In the genomic region with DNA sequence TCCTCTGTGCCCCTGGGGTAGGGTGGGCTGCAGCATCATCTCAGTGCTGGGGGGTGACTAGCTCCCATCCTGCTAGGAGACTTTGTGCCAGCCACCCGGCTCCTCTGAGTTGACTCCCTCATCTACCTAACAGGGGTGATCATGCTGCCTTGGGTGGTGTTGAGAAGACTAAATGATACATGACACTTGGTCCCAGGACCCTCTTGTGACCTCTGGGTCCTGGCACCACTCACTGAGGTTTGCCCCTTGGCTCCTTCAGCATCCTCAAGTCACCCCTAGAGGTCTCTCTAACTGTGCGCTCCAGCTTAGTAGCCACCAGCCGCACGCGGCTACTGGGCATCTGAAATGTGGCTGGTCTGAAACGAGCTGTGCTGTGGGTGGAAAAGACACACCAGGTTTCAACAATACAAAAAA, we compare ENCODE assay signal across 8 cellular contexts.
DNase-seq lines count a peak whose midpoint lies in the region; ATAC-seq and TF ChIP-seq lines count a peak whose summit lies in the region.

No MANE protein-coding gene starts in this region.

- no peaks in the 10 kb centered on the region for H4K20me1 ChIP-seq in mammary epithelial cell (ENCODE audit: insufficient read depth, low read length)
- H4K20me1 ChIP-seq in MM.1S (ENCODE audit: insufficient read depth, low read length): no peaks in the 10 kb centered on the region

- no peaks in the 10 kb centered on the region for H3K36me3 Mint-ChIP-seq in MCF 10A (ENCODE audit: insufficient read depth, unreplicated experiment)
- no peaks in the 10 kb centered on the region for H3K36me3 Mint-ChIP-seq in activated T-helper 17 cell treated with anti-CD3 and anti-CD28 coated beads, Interleukin-2, amount 50 U/mL, for 72 hours (ENCODE audit: low read depth)

- no peak overlapping the region for H3K27ac ChIP-seq in mammary epithelial cell (ENCODE audit: insufficient read depth, low read depth, low read length)
- no peak overlapping the region for H3K27ac ChIP-seq in MM.1S (ENCODE audit: low read length)

- H3K4me3 ChIP-seq in mammary epithelial cell (replicated peaks in 1 of 3; ENCODE audit: insufficient read depth in 1 of 3, low read depth in 2 of 3, low read length in 3 of 3): no peak overlapping the region
- H3K4me3 ChIP-seq in MM.1S (ENCODE audit: low read length): no peak overlapping the region

- no peak overlapping the region for H3K27ac Mint-ChIP-seq in MCF 10A (ENCODE audit: low read depth, unreplicated experiment)
- H3K27ac Mint-ChIP-seq in activated T-helper 17 cell treated with anti-CD3 and anti-CD28 coated beads, Interleukin-2, amount 50 U/mL, for 72 hours: no peak overlapping the region

- in situ Hi-C loops in mammary epithelial cell (cut with MboI; ENCODE audit: low sequenced_read_pairs in 2 of 2): no loop called here

- no peaks in the 10 kb centered on the region for H3K4me1 Mint-ChIP-seq in MCF 10A (ENCODE audit: insufficient read depth, unreplicated experiment)
- peaks cover 3% of the 10 kb centered on the region for H3K4me1 Mint-ChIP-seq in activated T-helper 17 cell treated with anti-CD3 and anti-CD28 coated beads, Interleukin-2, amount 50 U/mL, for 72 hours

- POLR2A ChIA-PET in MCF 10A (lab: Yijun Ruan, JAX): no interaction called here

- H3K79me2 ChIP-seq in mammary epithelial cell (ENCODE audit: insufficient read depth, low read length): no peaks in the 10 kb centered on the region
- no peaks in the 10 kb centered on the region for H3K79me2 ChIP-seq in MM.1S (ENCODE audit: low read length)

- DNase-seq in MCF 10A (ENCODE audit: unreplicated experiment) (peak; percentile 35), mammary epithelial cell (no peak), MM.1S (peak; percentile 58), iPS-NIHi7 (ENCODE audit: extremely low spot score) (peak; percentile 77), NCI-H1048 (lab: John Stamatoyannopoulos, UW) (no peak)
- DNase-seq in activated effector memory CD4-positive, alpha-beta T cell treated with anti-CD3 and anti-CD28 coated beads, Interleukin-2, amount 50 U/mL, for 16 hours: no peak

- ATAC-seq in activated T-helper 17 cell treated with anti-CD3 and anti-CD28 coated beads, Interleukin-2, amount 50 U/mL, for 72 hours (replicated peaks): peak; percentile 48
- no peak for ATAC-seq in HG03159 (IDR thresholded peaks at IDR 0.05; ENCODE audit: unreplicated experiment)

- H2AFZ ChIP-seq in mammary epithelial cell (ENCODE audit: low read depth, low read length): no peak overlapping the region
- no peak overlapping the region for H2AFZ ChIP-seq in MM.1S (ENCODE audit: low read length)

- CTCF ChIA-PET in MCF 10A (lab: Yijun Ruan, JAX) (interaction anchor here (0.6 to 0.7 kb wide), 2 partner anchors 21 to 73 kb away, joined by 3 to 4 read pairs; no protein-coding TSS in a partner anchor), mammary epithelial cell (lab: Charles Lee; ENCODE audit: low non-redundant PET) (interaction anchor here (0.7 to 0.9 kb wide), 2 partner anchors 82 to 84 kb away, joined by 3 read pairs; no protein-coding TSS in a partner anchor)

- no peak overlapping the region for H3K9ac ChIP-seq in mammary epithelial cell (ENCODE audit: insufficient read depth, low read length)
- H3K9ac ChIP-seq in MM.1S (ENCODE audit: low read length): no peak overlapping the region

- no peaks in the 10 kb centered on the region for H3K27me3 ChIP-seq in mammary epithelial cell (ENCODE audit: insufficient read depth, low read length)
- H3K27me3 ChIP-seq in MM.1S (replicated peaks; ENCODE audit: insufficient read depth, low read length): no peaks in the 10 kb centered on the region

- 78% methylated on average over 6 of the region's 6 CpGs for WGBS in mammary epithelial cell (ENCODE audit: low coverage, missing lambda C conversion rate)

- intact Hi-C loops in MCF 10A (cut with micrococcal nuclease): no loop called here
- intact Hi-C loops in mammary epithelial cell (cut with micrococcal nuclease): loop anchor here (1.0 kb wide), 1 partner anchor 83 kb away; no protein-coding TSS in a partner anchor

- H3K27me3 Mint-ChIP-seq in MCF 10A (ENCODE audit: insufficient read depth, unreplicated experiment): no peaks in the 10 kb centered on the region
- no peaks in the 10 kb centered on the region for H3K27me3 Mint-ChIP-seq in activated T-helper 17 cell treated with anti-CD3 and anti-CD28 coated beads, Interleukin-2, amount 50 U/mL, for 72 hours

- no peak overlapping the region for H3K4me2 ChIP-seq in mammary epithelial cell (ENCODE audit: insufficient read depth, low read depth, low read length)
- H3K4me2 ChIP-seq in MM.1S (ENCODE audit: low read depth, low read length): no peak overlapping the region

- H3K9me2 ChIP-seq in MM.1S (replicated peaks; ENCODE audit: insufficient read depth, low read length): no peaks in the 10 kb centered on the region

- no peaks in the 10 kb centered on the region for H3K4me1 ChIP-seq in mammary epithelial cell (ENCODE audit: insufficient read depth, low read length)
- no peaks in the 10 kb centered on the region for H3K4me1 ChIP-seq in MM.1S (ENCODE audit: low read length)

- BruUV-seq in MCF 10A (replicated peaks; lab: Mats Ljungman, UMichigan) (no TSS peak), mammary epithelial cell (replicated peaks; lab: Mats Ljungman, UMichigan) (no TSS peak)

- H3K4me3 Mint-ChIP-seq in MCF 10A (ENCODE audit: unreplicated experiment): no peak overlapping the region
- no peak overlapping the region for H3K4me3 Mint-ChIP-seq in activated T-helper 17 cell treated with anti-CD3 and anti-CD28 coated beads, Interleukin-2, amount 50 U/mL, for 72 hours

- TF ChIP-seq CTCF in MCF 10A (IDR thresholded peaks at IDR 0.05; ENCODE audit: unreplicated experiment): no peak
- peak in 1 of 2 donors; percentile 15 for TF ChIP-seq CTCF in mammary epithelial cell (conservative IDR thresholded peaks at IDR 0.05 in 1 of 2, IDR thresholded peaks at IDR 0.05 in 1 of 2; ENCODE audit: extremely low read depth in 1 of 2, insufficient read depth in 1 of 2, low read depth in 1 of 2, low read length in 2 of 2)
- peak; percentile 55 for TF ChIP-seq CTCF in MM.1S (IDR thresholded peaks at IDR 0.05; ENCODE audit: low read length)

- dilution Hi-C loops in mammary epithelial cell (cut with HindIII; ENCODE audit: low sequenced_read_pairs): loop anchor here (5.0 kb wide), 2 partner anchors 49 to 79 kb away; no protein-coding TSS in a partner anchor

- no peaks in the 10 kb centered on the region for H3F3A ChIP-seq in MM.1S (ENCODE audit: insufficient read depth, low read length)

- no peaks in the 10 kb centered on the region for H3K9me3 ChIP-seq in mammary epithelial cell (replicated peaks; ENCODE audit: insufficient read depth, low read length)
- H3K9me3 ChIP-seq in MM.1S (replicated peaks; ENCODE audit: insufficient read depth, low read length): no peaks in the 10 kb centered on the region

- no peaks in the 10 kb centered on the region for H3K36me3 ChIP-seq in mammary epithelial cell (ENCODE audit: insufficient read depth, low read length)
- no peaks in the 10 kb centered on the region for H3K36me3 ChIP-seq in MM.1S (replicated peaks; ENCODE audit: insufficient read depth, low read length)

- H3K9me3 Mint-ChIP-seq in MCF 10A (ENCODE audit: unreplicated experiment): no peaks in the 10 kb centered on the region
- peaks cover 2% of the 10 kb centered on the region for H3K9me3 Mint-ChIP-seq in activated T-helper 17 cell treated with anti-CD3 and anti-CD28 coated beads, Interleukin-2, amount 50 U/mL, for 72 hours

Comparison
In these comparisons a context has a peak if more than half of its experiments do, and no peak if none do; other contexts are left out.
1. DNase-seq: peak in MCF 10A (single experiment), MM.1S (single experiment) and iPS-NIHi7 (single experiment); none in mammary epithelial cell (single experiment), activated effector memory CD4-positive, alpha-beta T cell treated with anti-CD3 and anti-CD28 coated beads, Interleukin-2, amount 50 U/mL, for 16 hours (single experiment) and NCI-H1048 (single experiment).